8 cellular contexts compared by ENCODE assay signal in the genomic region with DNA sequence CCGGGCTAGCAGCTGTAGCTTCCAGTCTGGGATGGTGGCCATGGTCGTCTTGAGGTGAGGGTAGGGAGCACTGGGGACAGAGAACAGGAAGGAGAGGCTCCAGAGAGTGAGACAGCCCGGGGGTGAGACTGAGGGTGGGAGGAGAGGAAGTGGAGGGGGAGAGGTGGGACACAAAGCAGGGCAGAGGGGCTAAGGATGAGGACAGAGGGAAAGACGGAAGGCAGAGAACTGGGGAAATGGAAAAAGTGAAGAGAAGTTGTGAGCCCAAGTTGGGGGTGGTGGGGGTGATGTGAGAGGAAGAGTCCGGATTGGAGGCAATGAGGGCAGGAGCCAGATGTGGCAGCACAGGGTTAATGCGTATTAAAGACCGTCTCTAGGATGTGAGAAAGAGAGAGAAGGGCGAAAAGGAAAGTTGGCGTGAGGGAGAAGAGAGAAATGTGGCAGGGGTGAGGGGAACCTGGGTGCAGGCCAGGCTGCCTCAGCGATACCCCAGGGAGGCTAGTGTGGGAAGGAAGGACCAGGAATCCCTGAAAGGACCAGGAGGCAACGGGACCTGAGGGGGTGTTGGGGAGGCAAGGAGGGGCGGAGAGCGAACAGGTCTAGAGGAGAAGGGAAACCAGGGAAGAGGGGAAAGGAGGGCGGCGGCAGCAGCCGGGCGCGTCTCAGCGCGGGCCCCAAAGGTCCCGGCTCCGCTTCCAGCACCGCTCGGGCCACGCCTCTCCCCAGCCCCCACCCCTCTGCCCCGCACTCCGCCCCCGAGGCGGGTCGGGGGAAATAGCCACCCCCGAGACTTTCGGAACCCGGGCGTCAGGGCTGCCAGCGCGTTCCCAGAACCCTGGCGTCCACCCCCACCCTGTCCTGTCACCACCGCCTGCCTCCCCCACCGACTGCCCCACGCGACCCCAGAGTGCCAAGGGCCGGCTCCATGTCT. TPM values are rescaled to one million over a fixed set of nuclear protein-coding genes. Genes with fewer than 3 reads are reported as not detected.
A peak's percentile ranks its signal among the peaks of the same experiment; 100 is the strongest.
DNase-seq lines count a peak whose midpoint lies in the region; ATAC-seq and TF ChIP-seq lines count a peak whose summit lies in the region.

A gene with protein sequence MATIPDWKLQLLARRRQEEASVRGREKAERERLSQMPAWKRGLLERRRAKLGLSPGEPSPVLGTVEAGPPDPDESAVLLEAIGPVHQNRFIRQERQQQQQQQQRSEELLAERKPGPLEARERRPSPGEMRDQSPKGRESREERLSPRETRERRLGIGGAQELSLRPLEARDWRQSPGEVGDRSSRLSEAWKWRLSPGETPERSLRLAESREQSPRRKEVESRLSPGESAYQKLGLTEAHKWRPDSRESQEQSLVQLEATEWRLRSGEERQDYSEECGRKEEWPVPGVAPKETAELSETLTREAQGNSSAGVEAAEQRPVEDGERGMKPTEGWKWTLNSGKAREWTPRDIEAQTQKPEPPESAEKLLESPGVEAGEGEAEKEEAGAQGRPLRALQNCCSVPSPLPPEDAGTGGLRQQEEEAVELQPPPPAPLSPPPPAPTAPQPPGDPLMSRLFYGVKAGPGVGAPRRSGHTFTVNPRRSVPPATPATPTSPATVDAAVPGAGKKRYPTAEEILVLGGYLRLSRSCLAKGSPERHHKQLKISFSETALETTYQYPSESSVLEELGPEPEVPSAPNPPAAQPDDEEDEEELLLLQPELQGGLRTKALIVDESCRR (minus strand): TSS at position 669 of the 931 bp plus-strand sequence. CDS start 627 bp downstream, at position 42.

- peak within 1 kb of the TSS; percentile 98 for H3K27ac ChIP-seq in CD4-positive, alpha-beta T cell (ENCODE audit: low read depth, low read length)
- H3K27ac ChIP-seq in RWPE1 (peak within 1 kb of the TSS; percentile 97), suprapubic skin (peak within 1 kb of the TSS; percentile 98)

- H3K27ac Mint-ChIP-seq in CD4-positive, alpha-beta T cell = peak within 1 kb of the TSS; percentile 94

- TF ChIP-seq POLR2A in suprapubic skin (IDR thresholded peaks at IDR 0.05) = no peak

- no peak for TF ChIP-seq EP300 in suprapubic skin (IDR thresholded peaks at IDR 0.05)

- no peaks in the 10 kb centered on the region for H3K9me3 ChIP-seq in CD4-positive, alpha-beta T cell (ENCODE audit: control insufficient read depth, low read length)
- no peaks in the 10 kb centered on the region for H3K9me3 ChIP-seq in suprapubic skin

- H3K4me1 ChIP-seq in suprapubic skin = peaks cover 82% of the 10 kb centered on the region

- under 1% methylated on average over 39 of the region's 42 CpGs for WGBS in suprapubic skin

- peak; percentile 57 to 86 (median 77) for DNase-seq in CD4-positive, alpha-beta T cell
- DNase-seq in HFF-Myc (ENCODE audit: extremely low read depth, low read depth) (no peak), RWPE1 (ENCODE audit: low spot score) (peak; percentile 67), germinal center (ENCODE audit: low spot score) (peak; percentile 75), omental fat pad (ENCODE audit: low spot score) (no peak), suprapubic skin (ENCODE audit: low spot score in 2 of 2) (peak; percentile 89 to 94)
- DNase-seq in activated gamma-delta T cell treated with anti-CD3 and anti-CD28 coated beads, Interleukin-2, amount 50 U/mL, for 16 hours (ENCODE audit: low read depth) = peak; percentile 76

- no peaks in the 10 kb centered on the region for H3K27me3 ChIP-seq in CD4-positive, alpha-beta T cell (ENCODE audit: control insufficient read depth, insufficient read depth, low read length)
- H3K27me3 ChIP-seq in suprapubic skin = no peaks in the 10 kb centered on the region

- H3K4me3 Mint-ChIP-seq in CD4-positive, alpha-beta T cell = peak within 1 kb of the TSS; percentile 98

- H3K36me3 ChIP-seq in suprapubic skin = no peaks in the 10 kb centered on the region

- ATAC-seq in CD4-positive, alpha-beta T cell (ENCODE audit: poor library complexity) = peak; percentile 50
- ATAC-seq in omental fat pad (ENCODE audit: low FRiP score) (peak; percentile 37), GM21423 (IDR thresholded peaks at IDR 0.05; ENCODE audit: unreplicated experiment) (no peak)

- peaks cover 58% of the 10 kb centered on the region for H3K4me1 Mint-ChIP-seq in CD4-positive, alpha-beta T cell (ENCODE audit: low read depth)

- no peak for TF ChIP-seq CTCF in CD4-positive, alpha-beta T cell (IDR thresholded peaks at IDR 0.05)
- TF ChIP-seq CTCF in HFF-Myc (IDR thresholded peaks at IDR 0.05; ENCODE audit: low read depth, low read length, missing control alignments) (no peak), RWPE1 (conservative IDR thresholded peaks at IDR 0.05; ENCODE audit: low read depth) (no peak), omental fat pad (IDR thresholded peaks at IDR 0.05) (no peak), suprapubic skin (IDR thresholded peaks at IDR 0.05) (no peak)

- H3K4me3 ChIP-seq in HFF-Myc (replicated peaks; ENCODE audit: low read depth, low read length) = peak within 1 kb of the TSS; percentile 79
- H3K4me3 ChIP-seq in suprapubic skin = peak within 1 kb of the TSS; percentile 68

- intact Hi-C loops in CD4-positive, alpha-beta T cell (cut with DNase I, micrococcal nuclease) = no loop called here

- peaks cover 50% of the 10 kb centered on the region for H3K36me3 Mint-ChIP-seq in CD4-positive, alpha-beta T cell (ENCODE audit: low read depth)

- no peaks in the 10 kb centered on the region for H3K9me3 Mint-ChIP-seq in CD4-positive, alpha-beta T cell

- H3K27me3 Mint-ChIP-seq in CD4-positive, alpha-beta T cell = no peaks in the 10 kb centered on the region

- CTCF ChIA-PET in CD4-positive, alpha-beta T cell (lab: Charles Lee) = interaction anchor here (1.4 to 15.4 kb wide), 2 partner anchors 37 to 61 kb away, joined by 3 to 526 read pairs; partner anchors contain the start of genes MDC1 and TUBB
- CTCF ChIA-PET in RWPE1 (lab: Yijun Ruan, JAX) = interaction anchor here (2.9 kb wide), 1 partner anchor 37 kb away, joined by 12 read pairs; no protein-coding TSS in a partner anchor

- POLR2A ChIA-PET in CD4-positive, alpha-beta T cell (lab: Charles Lee) = interaction anchor here (1.0 to 8.1 kb wide), 4 partner anchors 26 to 71 kb away, joined by 3 to 381 read pairs (median 5); partner anchors contain the start of genes MDC1, MRPS18B, PPP1R10 and TUBB
- POLR2A ChIA-PET in RWPE1 (lab: Yijun Ruan, JAX; ENCODE audit: low non-redundant PET) = interaction anchor here (0.8 kb wide), 1 partner anchor 35 kb away, joined by 4 read pairs; no protein-coding TSS in a partner anchor

RNA-seq across cellular contexts. Expression of the gene that starts here (rescaled TPM):
- 10 to 100 TPM; 30.9 to 31.6 TPM for total RNA-seq in CD4-positive, alpha-beta T cell
- total RNA-seq in omental fat pad (10 to 100 TPM; 25.5 to 55.7 (median 43.4) TPM), suprapubic skin (10 to 100 TPM; 25.2 to 31.0 (median 29.2) TPM)

Comparison
In these comparisons a context has a peak if more than half of its experiments do, and no peak if none do; other contexts are left out.
1. DNase-seq: peak in CD4-positive, alpha-beta T cell (10 of 10), RWPE1 (single experiment), activated gamma-delta T cell treated with anti-CD3 and anti-CD28 coated beads, Interleukin-2, amount 50 U/mL, for 16 hours (single experiment), germinal center (single experiment) and suprapubic skin (2 of 2); none in HFF-Myc (single experiment) and omental fat pad (single experiment).
2. Peak in every context shown above with its lines, with median percentiles within 50 percentile points of each other: H3K27ac ChIP-seq.